Comparison of ENCODE assay signal across 9 cellular contexts in the genomic region with DNA sequence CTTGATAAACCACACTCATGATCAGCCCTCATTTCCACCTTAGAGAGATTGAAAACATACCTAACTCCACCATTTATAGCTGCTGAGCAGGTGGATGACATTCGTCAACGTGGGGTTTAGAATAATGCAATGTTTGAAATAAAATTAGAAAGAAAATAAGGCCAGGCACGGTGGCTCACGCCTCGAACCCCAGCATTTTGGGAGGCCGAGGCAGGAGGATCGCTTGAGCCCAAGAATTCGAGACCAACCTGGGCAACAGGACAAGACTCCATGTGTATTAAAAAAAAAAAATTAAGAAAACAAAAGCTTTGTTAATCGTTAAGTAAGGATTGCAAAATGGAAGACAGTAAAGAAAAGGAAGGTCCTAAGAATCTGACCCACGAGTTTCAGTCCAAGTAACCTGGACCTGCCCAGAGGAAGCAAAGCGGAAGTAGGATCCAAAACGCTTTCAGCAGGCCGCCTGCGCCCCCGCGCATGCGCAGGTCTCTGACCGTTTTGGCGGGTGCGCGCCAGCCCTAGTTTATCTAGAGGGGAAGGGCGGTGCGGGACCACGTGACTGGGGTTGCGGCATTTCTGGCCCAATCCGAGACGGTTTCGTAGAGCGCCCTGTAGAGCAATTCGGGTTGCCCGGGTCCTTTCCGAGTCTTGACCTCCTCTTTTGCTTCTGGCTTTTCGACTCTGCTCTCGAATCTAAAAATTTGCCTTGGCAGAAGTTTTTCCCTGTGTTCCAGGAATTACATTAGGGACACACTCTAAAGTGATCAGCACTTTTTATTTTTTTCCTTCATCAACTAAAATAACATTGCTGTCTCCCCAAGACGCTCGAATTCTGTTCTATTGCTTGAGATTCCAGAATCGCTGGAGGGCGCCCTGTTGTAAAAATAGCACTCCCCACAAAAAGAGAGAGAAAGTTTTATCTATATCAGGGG. TPM values are rescaled to one million over a fixed set of nuclear protein-coding genes. Genes with fewer than 3 reads are reported as not detected.
DNase-seq lines count a peak whose midpoint lies in the region; ATAC-seq and TF ChIP-seq lines count a peak whose summit lies in the region.
"Had no signal": no experiment of that assay in that cellular context is flagged by ENCODE, and none has a peak within 500 bp of the region (broad histone marks: within the 10 kb centered on the region; RNA-seq: fewer than 3 reads in every experiment).

No MANE protein-coding gene starts in this region.

- H3K27me3 ChIP-seq in foreskin keratinocyte (no peaks in the 10 kb centered on the region), neural progenitor cell (no peaks in the 10 kb centered on the region), stomach smooth muscle (ENCODE audit: control insufficient read depth in 1 of 2, insufficient read depth in 2 of 2, low read length in 2 of 2) (no peaks in the 10 kb centered on the region)

- H3K9me3 ChIP-seq in neural progenitor cell (ENCODE audit: low read depth) (no peaks in the 10 kb centered on the region), stomach smooth muscle (ENCODE audit: control insufficient read depth in 2 of 2, low read length in 2 of 2) (no peaks in the 10 kb centered on the region)

- peak overlapping the region; percentile 77 for H3K4me2 ChIP-seq in neural progenitor cell

- H3K36me3 ChIP-seq in neural progenitor cell = no peaks in the 10 kb centered on the region
- no peaks in the 10 kb centered on the region for H3K36me3 ChIP-seq in stomach smooth muscle (ENCODE audit: control insufficient read depth in 2 of 2, insufficient read depth in 2 of 2, low read length in 2 of 2)

- no peaks in the 10 kb centered on the region for H3K36me3 Mint-ChIP-seq in neural progenitor cell

- H3F3A ChIP-seq in neural progenitor cell (ENCODE audit: low read depth) = peaks cover 49% of the 10 kb centered on the region

- H3K9ac ChIP-seq in neural progenitor cell = no peak overlapping the region
- H3K9ac ChIP-seq in stomach smooth muscle (ENCODE audit: low read length in 2 of 2) = peak overlapping the region; percentile 79 to 87

- TF ChIP-seq CTCF in RWPE1 (conservative IDR thresholded peaks at IDR 0.05; ENCODE audit: low read depth) = 0 out of 2 replicates have a peak, but pooled peaks have one; percentile 12
- TF ChIP-seq CTCF in foreskin keratinocyte (conservative IDR thresholded peaks at IDR 0.05) = peak; percentile 57
- peak; percentile 61 for TF ChIP-seq CTCF in neural progenitor cell (IDR thresholded peaks at IDR 0.05)

- H4K20me1 ChIP-seq in neural progenitor cell (ENCODE audit: low read depth) = no peaks in the 10 kb centered on the region

- H3K4me1 ChIP-seq in foreskin keratinocyte = no peaks in the 10 kb centered on the region
- peaks cover 3% of the 10 kb centered on the region for H3K4me1 ChIP-seq in neural progenitor cell
- H3K4me1 ChIP-seq in stomach smooth muscle (ENCODE audit: control insufficient read depth, insufficient read depth, low read length) = peaks cover 5% of the 10 kb centered on the region

- no peaks in the 10 kb centered on the region for H3K79me2 ChIP-seq in neural progenitor cell (ENCODE audit: low read depth)

- CTCF ChIA-PET in RWPE1 (lab: Yijun Ruan, JAX) = interaction anchor here (1.3 kb wide), 1 partner anchor 26 kb away, joined by 9 read pairs; no protein-coding TSS in a partner anchor

- POLR2A ChIA-PET in RWPE1 (lab: Yijun Ruan, JAX; ENCODE audit: low non-redundant PET) = no interaction called here

- H2AFZ ChIP-seq in neural progenitor cell (replicated peaks) = peak overlapping the region; percentile 83

- no peaks in the 10 kb centered on the region for H3K27me3 Mint-ChIP-seq in neural progenitor cell (ENCODE audit: insufficient read depth, low read depth)

- peak overlapping the region; percentile 83 for H3K4me3 Mint-ChIP-seq in neural progenitor cell

- peak overlapping the region; percentile 25 for H3K27ac Mint-ChIP-seq in neural progenitor cell

- DNase-seq in CMK (ENCODE audit: low read depth) (peak; percentile 90), HuH-7.5 (ENCODE audit: low spot score) (peak; percentile 84), RWPE1 (ENCODE audit: low spot score) (peak; percentile 96), foreskin keratinocyte (peak; percentile 70 to 85), neural progenitor cell (ENCODE audit: low spot score) (peak; percentile 95)
- peak; percentile 84 for DNase-seq in activated gamma-delta T cell treated with anti-CD3 and anti-CD28 coated beads, Interleukin-2, amount 50 U/mL, for 16 hours (ENCODE audit: low read depth)

- no peaks in the 10 kb centered on the region for H3K9me3 Mint-ChIP-seq in neural progenitor cell

- peak overlapping the region; percentile 53 for H3K4me3 ChIP-seq in neural progenitor cell
- peak overlapping the region; percentile 70 to 74 for H3K4me3 ChIP-seq in stomach smooth muscle (ENCODE audit: low read length in 2 of 2)

- peaks cover 16% of the 10 kb centered on the region for H3K4me1 Mint-ChIP-seq in neural progenitor cell

- ATAC-seq in GM21367 (IDR thresholded peaks at IDR 0.05; ENCODE audit: unreplicated experiment) = peak; percentile 91
- peak; percentile 88 for ATAC-seq in foreskin keratinocyte

- H3K27ac ChIP-seq in RWPE1 (peak overlapping the region; percentile 73), foreskin keratinocyte (peak overlapping the region; percentile 24), neural progenitor cell (no peak overlapping the region), stomach smooth muscle (ENCODE audit: low read length) (peak overlapping the region; percentile 75)

RNA-seq across cellular contexts. Expression of a gene that starts 22.5 kb away (rescaled TPM):
- total RNA-seq in foreskin keratinocyte = 37.1 and 49.4 TPM in 2 replicates
- 24.1 and 32.9 TPM in 2 replicates for polyA plus RNA-seq in foreskin keratinocyte
- 108 and 201 TPM in 2 replicates for total RNA-seq in neural progenitor cell (ENCODE audit: low replicate concordance)

RNA-seq across cellular contexts. Expression of a gene that starts 44.1 kb away (rescaled TPM):
- 0.37 and 0.60 TPM in 2 replicates for total RNA-seq in foreskin keratinocyte
- polyA plus RNA-seq in foreskin keratinocyte = 0.66 and 0.72 TPM in 2 replicates
- 56.4 and 64.4 TPM in 2 replicates for total RNA-seq in neural progenitor cell (ENCODE audit: low replicate concordance)
- total RNA-seq: subcutaneous adipose tissue had no signal

RNA-seq across cellular contexts. Expression of a gene that starts 55.4 kb away (rescaled TPM):
- total RNA-seq in foreskin keratinocyte (138 and 153 TPM in 2 replicates), neural progenitor cell (ENCODE audit: low replicate concordance) (63.0 and 118 TPM in 2 replicates)
- polyA plus RNA-seq in foreskin keratinocyte = 142 and 166 TPM in 2 replicates

RNA-seq across cellular contexts. Expression of a gene that starts 59.2 kb away (rescaled TPM):
- total RNA-seq in foreskin keratinocyte (0.48 and 0.85 TPM in 2 replicates), neural progenitor cell (ENCODE audit: low replicate concordance) (19.7 and 26.7 TPM in 2 replicates)
- 0.72 and 0.80 TPM in 2 replicates for polyA plus RNA-seq in foreskin keratinocyte

Comparison
In these comparisons a context has a peak if more than half of its experiments do, and no peak if none do; other contexts are left out.
1. RNA of a gene that starts 44.1 kb away (total RNA-seq): 56.4 to 64.4 TPM in neural progenitor cell; 0.37 to 0.60 TPM in foreskin keratinocyte; every median in the first group is over 10 times any median in the second.
2. Peak in every context shown above with its lines, with median percentiles within 50 percentile points of each other: DNase-seq and CTCF ChIP-seq.